2 cellular contexts compared by ENCODE assay signal in the genomic region with DNA sequence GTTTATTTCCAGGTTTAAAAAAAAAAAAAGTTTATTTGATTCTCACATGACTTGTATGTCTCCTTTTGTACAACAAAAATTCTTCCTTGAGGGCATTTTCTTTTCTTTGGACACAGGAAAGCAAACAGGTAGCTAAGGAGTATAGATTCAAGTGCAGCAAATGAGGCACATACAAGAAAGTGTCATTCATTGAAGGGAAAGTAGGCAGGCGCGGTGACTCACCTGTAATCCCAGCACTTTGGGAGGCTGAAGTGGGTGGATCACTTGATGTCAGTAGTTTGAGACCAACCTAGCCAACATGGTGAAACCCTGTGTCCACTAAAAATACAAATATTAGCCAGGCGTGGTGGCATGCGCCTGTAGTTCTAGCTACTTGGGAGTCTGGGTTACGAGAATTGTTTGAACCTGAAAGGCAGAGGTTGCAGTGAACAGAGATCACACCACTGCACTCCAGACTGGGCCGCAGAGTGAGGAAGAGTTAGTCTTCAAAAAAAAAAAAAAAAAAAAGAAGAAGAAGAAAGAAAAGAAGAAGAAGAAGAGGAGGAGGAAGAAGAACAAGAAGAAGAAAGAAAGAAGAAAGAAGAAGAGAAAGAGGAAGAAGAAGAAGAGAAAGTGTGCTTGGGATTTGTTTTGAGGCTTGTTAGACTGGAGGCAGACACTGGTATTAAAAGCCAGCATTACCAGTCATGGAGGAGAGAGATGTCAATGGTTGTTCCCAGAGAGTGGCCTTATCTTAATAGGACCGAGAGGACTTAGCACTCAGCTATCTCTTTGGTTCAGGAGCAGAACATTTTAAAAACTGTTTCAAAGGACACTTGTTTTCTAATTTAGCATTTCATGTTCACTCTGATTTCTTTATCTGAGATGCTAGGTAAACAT.
TF ChIP-seq lines count a peak whose summit lies in the region.

No MANE protein-coding gene starts in this region.

TF ChIP-seq in SK-N-SH, 30 proteins besides CTCF, POLR2A, EP300 and RAD21:
- TF ChIP-seq FOXM1 (IDR thresholded peaks at IDR 0.05; ENCODE audit: low read depth) (no peak), POLR2AphosphoS5 (IDR thresholded peaks at IDR 0.05; ENCODE audit: low read depth, low read length) (no peak), FOXJ3 (CRISPR knock-in tag; IDR thresholded peaks at IDR 0.05) (no peak), IRF3 (IDR thresholded peaks at IDR 0.05; ENCODE audit: low read depth, low read length) (no peak), NRF1 (IDR thresholded peaks at IDR 0.05; ENCODE audit: low read depth, low read length) (no peak), GABPA (IDR thresholded peaks at IDR 0.05; ENCODE audit: low read depth) (no peak), TAF1 (IDR thresholded peaks at IDR 0.05; ENCODE audit: borderline replicate concordance, low read depth, low read length) (no peak), MEF2A (IDR thresholded peaks at IDR 0.05; ENCODE audit: borderline replicate concordance, low read depth) (no peak), USF2 (IDR thresholded peaks at IDR 0.05; ENCODE audit: borderline replicate concordance, low read depth, low read length) (no peak), MXI1 (IDR thresholded peaks at IDR 0.05; ENCODE audit: low read depth, low read length) (no peak), NFIC (IDR thresholded peaks at IDR 0.05; ENCODE audit: borderline replicate concordance) (no peak), RCOR1 (IDR thresholded peaks at IDR 0.05; ENCODE audit: low read length) (no peak), TEAD4 (IDR thresholded peaks at IDR 0.05; ENCODE audit: borderline replicate concordance, insufficient read depth) (no peak), GATA2 (CRISPR knock-in tag; IDR thresholded peaks at IDR 0.05) (no peak)
- TF ChIP-seq, protein P1, sequence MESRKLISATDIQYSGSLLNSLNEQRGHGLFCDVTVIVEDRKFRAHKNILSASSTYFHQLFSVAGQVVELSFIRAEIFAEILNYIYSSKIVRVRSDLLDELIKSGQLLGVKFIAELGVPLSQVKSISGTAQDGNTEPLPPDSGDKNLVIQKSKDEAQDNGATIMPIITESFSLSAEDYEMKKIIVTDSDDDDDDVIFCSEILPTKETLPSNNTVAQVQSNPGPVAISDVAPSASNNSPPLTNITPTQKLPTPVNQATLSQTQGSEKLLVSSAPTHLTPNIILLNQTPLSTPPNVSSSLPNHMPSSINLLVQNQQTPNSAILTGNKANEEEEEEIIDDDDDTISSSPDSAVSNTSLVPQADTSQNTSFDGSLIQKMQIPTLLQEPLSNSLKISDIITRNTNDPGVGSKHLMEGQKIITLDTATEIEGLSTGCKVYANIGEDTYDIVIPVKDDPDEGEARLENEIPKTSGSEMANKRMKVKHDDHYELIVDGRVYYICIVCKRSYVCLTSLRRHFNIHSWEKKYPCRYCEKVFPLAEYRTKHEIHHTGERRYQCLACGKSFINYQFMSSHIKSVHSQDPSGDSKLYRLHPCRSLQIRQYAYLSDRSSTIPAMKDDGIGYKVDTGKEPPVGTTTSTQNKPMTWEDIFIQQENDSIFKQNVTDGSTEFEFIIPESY (IDR thresholded peaks at IDR 0.05; ENCODE audit: borderline replicate concordance, low read depth), result no peak

TF ChIP-seq in SK-N-SH treated with all-trans-retinoic acid at 6 μM for 48 hours, 23 proteins besides CTCF, POLR2A, EP300 and RAD21:
- TF ChIP-seq TCF4 (CRISPR knock-in tag; IDR thresholded peaks at IDR 0.05; ENCODE audit: borderline replicate concordance) (no peak), CSDC2 (CRISPR knock-in tag; IDR thresholded peaks at IDR 0.05) (no peak), TOX (CRISPR knock-in tag; IDR thresholded peaks at IDR 0.05; ENCODE audit: borderline replicate concordance) (no peak), ZFP30 (CRISPR knock-in tag; IDR thresholded peaks at IDR 0.05) (no peak), TSHZ2 (CRISPR knock-in tag; IDR thresholded peaks at IDR 0.05) (no peak), RARB (CRISPR knock-in tag; IDR thresholded peaks at IDR 0.05) (no peak)
- TF ChIP-seq, protein P2, sequence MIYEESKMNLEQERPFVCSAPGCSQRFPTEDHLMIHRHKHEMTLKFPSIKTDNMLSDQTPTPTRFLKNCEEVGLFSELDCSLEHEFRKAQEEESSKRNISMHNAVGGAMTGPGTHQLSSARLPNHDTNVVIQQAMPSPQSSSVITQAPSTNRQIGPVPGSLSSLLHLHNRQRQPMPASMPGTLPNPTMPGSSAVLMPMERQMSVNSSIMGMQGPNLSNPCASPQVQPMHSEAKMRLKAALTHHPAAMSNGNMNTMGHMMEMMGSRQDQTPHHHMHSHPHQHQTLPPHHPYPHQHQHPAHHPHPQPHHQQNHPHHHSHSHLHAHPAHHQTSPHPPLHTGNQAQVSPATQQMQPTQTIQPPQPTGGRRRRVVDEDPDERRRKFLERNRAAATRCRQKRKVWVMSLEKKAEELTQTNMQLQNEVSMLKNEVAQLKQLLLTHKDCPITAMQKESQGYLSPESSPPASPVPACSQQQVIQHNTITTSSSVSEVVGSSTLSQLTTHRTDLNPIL (CRISPR knock-in tag; IDR thresholded peaks at IDR 0.05; ENCODE audit: low read depth), result no peak
